Comparison of ENCODE assay signal across 24 cellular contexts in the genomic region with DNA sequence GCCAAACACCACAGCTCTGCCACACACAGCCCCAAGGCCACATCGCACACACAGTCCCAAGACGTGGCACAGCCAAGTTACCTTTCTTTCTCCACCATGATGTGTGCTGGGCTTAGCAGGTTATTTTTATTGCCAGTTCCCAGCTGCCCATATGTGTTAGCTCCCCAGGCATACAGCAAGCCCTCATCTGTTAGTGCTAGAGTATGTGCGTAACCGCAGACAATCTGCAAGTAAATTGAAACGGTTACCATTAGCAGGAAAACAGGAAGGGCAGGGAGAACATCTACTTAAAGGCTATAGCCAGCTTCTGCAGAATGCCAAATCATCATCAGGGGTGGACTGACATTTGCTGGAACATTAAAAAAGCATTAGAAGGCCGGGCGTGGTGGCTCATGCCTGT. TPM values are rescaled to one million over a fixed set of nuclear protein-coding genes. Genes with fewer than 3 reads are reported as not detected.
"Had no signal": no experiment of that assay in that cellular context is flagged by ENCODE, and none has a peak within 500 bp of the region (broad histone marks: within the 10 kb centered on the region; RNA-seq: fewer than 3 reads in every experiment).

No MANE protein-coding gene starts in this region.

- H3K9me3 Mint-ChIP-seq: activated CD8-positive, alpha-beta T cell treated with anti-CD3 and anti-CD28 coated beads for 36 hours; activated T-helper 2 cell treated with anti-CD3 and anti-CD28 coated beads, Interferon-gamma antibody, Interleukin-2, Interleukin-4, amounts not matched to agents 10 μg/mL and 5 μg/mL and 100 μg/mL, durations not matched to agents 14 hours and 24 hours and 36 hours; central memory CD8-positive, alpha-beta T cell; stimulated activated naive CD8-positive, alpha-beta T cell treated with anti-CD3 and anti-CD28 coated beads, Interleukin-15, amount 100 ng/mL, for 72 hours; WTC11 had no signal

- H3K4me3 ChIP-seq: coronary artery, prostate gland, skin epidermis, suprapubic skin, upper lobe of left lung had no signal

- ATAC-seq: activated CD8-positive, alpha-beta T cell treated with anti-CD3 and anti-CD28 coated beads for 36 hours; left colon; stimulated activated naive CD8-positive, alpha-beta T cell treated with anti-CD3 and anti-CD28 coated beads, Interleukin-15, amount 100 ng/mL, for 72 hours; WTC11 had no signal

- H3K27me3 Mint-ChIP-seq: activated CD8-positive, alpha-beta T cell treated with anti-CD3 and anti-CD28 coated beads for 36 hours; central memory CD8-positive, alpha-beta T cell; stimulated activated naive CD8-positive, alpha-beta T cell treated with anti-CD3 and anti-CD28 coated beads, Interleukin-15, amount 100 ng/mL, for 72 hours had no signal

- H3K27ac Mint-ChIP-seq: activated CD8-positive, alpha-beta T cell treated with anti-CD3 and anti-CD28 coated beads for 36 hours; activated T-helper 2 cell treated with anti-CD3 and anti-CD28 coated beads, Interferon-gamma antibody, Interleukin-2, Interleukin-4, amounts not matched to agents 10 μg/mL and 5 μg/mL and 100 μg/mL, durations not matched to agents 14 hours and 24 hours and 36 hours; stimulated activated naive CD8-positive, alpha-beta T cell treated with anti-CD3 and anti-CD28 coated beads, Interleukin-15, amount 100 ng/mL, for 72 hours; WTC11 had no signal

- DNase-seq: activated CD4-positive, alpha-beta T cell treated with anti-CD3 and anti-CD28 coated beads for 4 hours; activated CD8-positive, alpha-beta T cell treated with anti-CD3 and anti-CD28 coated beads for 36 hours; activated naive CD4-positive, alpha-beta T cell treated with Interleukin-2 at 50 U/mL for 16 hours; activated T-cell treated with anti-CD3 and anti-CD28 coated beads, Interleukin-2, amount 50 U/mL, for 1 hour; aorta; erythroblast; foreskin melanocyte; glutamatergic neuron; hypothalamus; islet precursor cell; left colon; mammary epithelial cell; right cardiac atrium; stimulated activated naive CD8-positive, alpha-beta T cell treated with anti-CD3 and anti-CD28 coated beads, Interleukin-15, amount 100 ng/mL, for 72 hours; T-helper 2 cell; upper lobe of left lung had no signal

- H3K27me3 ChIP-seq: suprapubic skin, upper lobe of left lung had no signal

- H3K9me3 ChIP-seq: prostate gland, suprapubic skin, upper lobe of left lung had no signal

- H3K27ac ChIP-seq: coronary artery, prostate gland, suprapubic skin had no signal

- H3K36me3 ChIP-seq: prostate gland had no signal

- H3K4me1 ChIP-seq: prostate gland, suprapubic skin, upper lobe of left lung had no signal

- H3K4me1 Mint-ChIP-seq: central memory CD8-positive, alpha-beta T cell; stimulated activated naive CD8-positive, alpha-beta T cell treated with anti-CD3 and anti-CD28 coated beads, Interleukin-15, amount 100 ng/mL, for 72 hours; WTC11 had no signal

- H3K4me3 Mint-ChIP-seq: activated CD8-positive, alpha-beta T cell treated with anti-CD3 and anti-CD28 coated beads for 36 hours; central memory CD8-positive, alpha-beta T cell; stimulated activated naive CD8-positive, alpha-beta T cell treated with anti-CD3 and anti-CD28 coated beads, Interleukin-15, amount 100 ng/mL, for 72 hours; WTC11 had no signal

RNA-seq across cellular contexts. Expression of a gene that starts 55.5 kb away (rescaled TPM):
- polyA plus RNA-seq: neural cell had no signal
